In the genomic region with DNA sequence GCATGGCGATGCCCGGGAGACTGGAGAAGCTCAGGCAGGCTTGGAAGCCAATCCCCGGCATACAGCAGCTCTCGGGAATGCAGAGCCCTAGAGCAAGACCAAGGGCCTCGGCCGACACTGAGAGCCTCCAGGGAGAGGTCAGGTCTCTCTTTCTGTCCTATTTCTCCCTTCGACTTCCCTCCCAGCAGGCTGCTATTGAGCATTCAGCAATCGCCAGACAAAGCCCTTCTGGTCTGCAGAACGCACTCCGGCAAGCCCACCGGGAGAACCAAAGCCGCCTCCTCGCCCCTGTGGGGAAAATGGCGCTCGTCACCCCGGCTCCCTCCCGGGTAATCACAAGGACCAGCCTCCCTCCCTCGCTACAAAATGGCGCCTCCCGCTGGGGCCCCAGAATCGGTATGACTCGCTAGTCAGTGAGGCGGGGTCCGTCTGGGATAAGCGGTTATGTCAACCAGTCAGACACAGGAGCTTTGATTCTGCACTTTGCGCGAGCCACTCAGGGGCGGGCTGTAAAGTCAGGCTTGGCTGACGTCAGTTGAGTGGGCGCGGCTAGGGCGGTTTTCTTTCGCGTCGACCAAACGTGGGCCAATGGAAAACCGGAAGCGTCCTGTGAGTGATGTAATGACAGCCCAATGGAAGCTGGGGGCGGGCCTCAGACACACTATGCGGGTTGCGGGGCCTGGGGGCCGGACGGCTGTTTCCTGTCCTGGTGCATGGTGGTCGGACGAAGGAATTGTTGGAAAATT, we compare ENCODE assay signal across 1 cellular context.
TF ChIP-seq lines count a peak whose summit lies in the region.

A gene (plus strand): TSS at position 691 of the 746 bp plus-strand sequence. CDS start 10,297 bp downstream, outside the sequence.

TF ChIP-seq in K562, 482 proteins besides CTCF, POLR2A, EP300 and RAD21 (continued from another document and continues in another):
- TF ChIP-seq, protein P1, sequence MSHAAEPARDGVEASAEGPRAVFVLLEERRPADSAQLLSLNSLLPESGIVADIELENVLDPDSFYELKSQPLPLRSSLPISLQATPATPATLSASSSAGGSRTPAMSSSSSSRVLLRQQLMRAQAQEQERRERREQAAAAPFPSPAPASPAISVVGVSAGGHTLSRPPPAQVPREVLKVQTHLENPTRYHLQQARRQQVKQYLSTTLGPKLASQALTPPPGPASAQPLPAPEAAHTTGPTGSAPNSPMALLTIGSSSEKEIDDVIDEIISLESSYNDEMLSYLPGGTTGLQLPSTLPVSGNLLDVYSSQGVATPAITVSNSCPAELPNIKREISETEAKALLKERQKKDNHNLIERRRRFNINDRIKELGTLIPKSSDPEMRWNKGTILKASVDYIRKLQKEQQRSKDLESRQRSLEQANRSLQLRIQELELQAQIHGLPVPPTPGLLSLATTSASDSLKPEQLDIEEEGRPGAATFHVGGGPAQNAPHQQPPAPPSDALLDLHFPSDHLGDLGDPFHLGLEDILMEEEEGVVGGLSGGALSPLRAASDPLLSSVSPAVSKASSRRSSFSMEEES (CRISPR knock-in tag; IDR thresholded peaks at IDR 0.05): no peak
- TF ChIP-seq SRSF1 (IDR thresholded peaks at IDR 0.05; ENCODE audit: low read depth, low read length) (no peak; the same call in 1 of the 2 replicates), FOXK1 (CRISPR knock-in tag; IDR thresholded peaks at IDR 0.05; ENCODE audit: borderline replicate concordance) (no peak), KLF1 (tag; IDR thresholded peaks at IDR 0.05) (0 out of 2 replicates have a peak, but pooled peaks have one; percentile 65), DMBX1 (CRISPR knock-in tag; IDR thresholded peaks at IDR 0.05; ENCODE audit: borderline replicate concordance) (peak; percentile 53; the same call in 1 of the 2 replicates), TEAD4 (IDR thresholded peaks at IDR 0.05; ENCODE audit: low read length) (no peak; the same call in none of the 2 replicates), TEAD4 (CRISPR knock-in tag; IDR thresholded peaks at IDR 0.05; ENCODE audit: borderline replicate concordance) (no peak), MECOM (CRISPR knock-in tag; IDR thresholded peaks at IDR 0.05) (no peak), POU5F1 (IDR thresholded peaks at IDR 0.05; ENCODE audit: borderline replicate concordance, low read depth, low read length, partially characterized antibody) (no peak), HDAC2 (IDR thresholded peaks at IDR 0.05) (no peak), ZFP36 (IDR thresholded peaks at IDR 0.05; ENCODE audit: low read depth, low read length, partially characterized antibody) (no peak), HDAC3 (IDR thresholded peaks at IDR 0.05; ENCODE audit: borderline replicate concordance, partially characterized antibody) (no peak), MED1 (CRISPR knock-in tag; IDR thresholded peaks at IDR 0.05; ENCODE audit: borderline replicate concordance) (no peak), C11orf30 (IDR thresholded peaks at IDR 0.05; ENCODE audit: low read depth) (peak; percentile 78), GATAD2B (IDR thresholded peaks at IDR 0.05; ENCODE audit: borderline replicate concordance) (no peak), IRF2 (CRISPR knock-in tag; IDR thresholded peaks at IDR 0.05) (no peak), PCBP1 (IDR thresholded peaks at IDR 0.05; ENCODE audit: low read depth, low read length, poor library complexity, severe bottlenecking) (no peak), DDX20 (tag; IDR thresholded peaks at IDR 0.05; ENCODE audit: low read depth) (no peak), PHF8 (IDR thresholded peaks at IDR 0.05; ENCODE audit: borderline replicate concordance, low read length) (peak; percentile 66), FOXJ3 (CRISPR knock-in tag; IDR thresholded peaks at IDR 0.05) (no peak), KLF16 (IDR thresholded peaks at IDR 0.05) (no peak), SRSF9 (IDR thresholded peaks at IDR 0.05; ENCODE audit: borderline replicate concordance, low read depth, low read length) (no peak), ZNF445 (CRISPR knock-in tag; IDR thresholded peaks at IDR 0.05; ENCODE audit: low read depth) (no peak), SMARCA5 (IDR thresholded peaks at IDR 0.05) (no peak), ZNF699 (CRISPR knock-in tag; IDR thresholded peaks at IDR 0.05; ENCODE audit: insufficient replicate concordance) (no peak), ZKSCAN1 (IDR thresholded peaks at IDR 0.05; ENCODE audit: low read depth, low read length) (peak; percentile 40; the same call in 1 of the 2 replicates), MBD2 (IDR thresholded peaks at IDR 0.05; ENCODE audit: borderline replicate concordance, low read depth) (peak; percentile 99)
- TF ChIP-seq, protein P2, sequence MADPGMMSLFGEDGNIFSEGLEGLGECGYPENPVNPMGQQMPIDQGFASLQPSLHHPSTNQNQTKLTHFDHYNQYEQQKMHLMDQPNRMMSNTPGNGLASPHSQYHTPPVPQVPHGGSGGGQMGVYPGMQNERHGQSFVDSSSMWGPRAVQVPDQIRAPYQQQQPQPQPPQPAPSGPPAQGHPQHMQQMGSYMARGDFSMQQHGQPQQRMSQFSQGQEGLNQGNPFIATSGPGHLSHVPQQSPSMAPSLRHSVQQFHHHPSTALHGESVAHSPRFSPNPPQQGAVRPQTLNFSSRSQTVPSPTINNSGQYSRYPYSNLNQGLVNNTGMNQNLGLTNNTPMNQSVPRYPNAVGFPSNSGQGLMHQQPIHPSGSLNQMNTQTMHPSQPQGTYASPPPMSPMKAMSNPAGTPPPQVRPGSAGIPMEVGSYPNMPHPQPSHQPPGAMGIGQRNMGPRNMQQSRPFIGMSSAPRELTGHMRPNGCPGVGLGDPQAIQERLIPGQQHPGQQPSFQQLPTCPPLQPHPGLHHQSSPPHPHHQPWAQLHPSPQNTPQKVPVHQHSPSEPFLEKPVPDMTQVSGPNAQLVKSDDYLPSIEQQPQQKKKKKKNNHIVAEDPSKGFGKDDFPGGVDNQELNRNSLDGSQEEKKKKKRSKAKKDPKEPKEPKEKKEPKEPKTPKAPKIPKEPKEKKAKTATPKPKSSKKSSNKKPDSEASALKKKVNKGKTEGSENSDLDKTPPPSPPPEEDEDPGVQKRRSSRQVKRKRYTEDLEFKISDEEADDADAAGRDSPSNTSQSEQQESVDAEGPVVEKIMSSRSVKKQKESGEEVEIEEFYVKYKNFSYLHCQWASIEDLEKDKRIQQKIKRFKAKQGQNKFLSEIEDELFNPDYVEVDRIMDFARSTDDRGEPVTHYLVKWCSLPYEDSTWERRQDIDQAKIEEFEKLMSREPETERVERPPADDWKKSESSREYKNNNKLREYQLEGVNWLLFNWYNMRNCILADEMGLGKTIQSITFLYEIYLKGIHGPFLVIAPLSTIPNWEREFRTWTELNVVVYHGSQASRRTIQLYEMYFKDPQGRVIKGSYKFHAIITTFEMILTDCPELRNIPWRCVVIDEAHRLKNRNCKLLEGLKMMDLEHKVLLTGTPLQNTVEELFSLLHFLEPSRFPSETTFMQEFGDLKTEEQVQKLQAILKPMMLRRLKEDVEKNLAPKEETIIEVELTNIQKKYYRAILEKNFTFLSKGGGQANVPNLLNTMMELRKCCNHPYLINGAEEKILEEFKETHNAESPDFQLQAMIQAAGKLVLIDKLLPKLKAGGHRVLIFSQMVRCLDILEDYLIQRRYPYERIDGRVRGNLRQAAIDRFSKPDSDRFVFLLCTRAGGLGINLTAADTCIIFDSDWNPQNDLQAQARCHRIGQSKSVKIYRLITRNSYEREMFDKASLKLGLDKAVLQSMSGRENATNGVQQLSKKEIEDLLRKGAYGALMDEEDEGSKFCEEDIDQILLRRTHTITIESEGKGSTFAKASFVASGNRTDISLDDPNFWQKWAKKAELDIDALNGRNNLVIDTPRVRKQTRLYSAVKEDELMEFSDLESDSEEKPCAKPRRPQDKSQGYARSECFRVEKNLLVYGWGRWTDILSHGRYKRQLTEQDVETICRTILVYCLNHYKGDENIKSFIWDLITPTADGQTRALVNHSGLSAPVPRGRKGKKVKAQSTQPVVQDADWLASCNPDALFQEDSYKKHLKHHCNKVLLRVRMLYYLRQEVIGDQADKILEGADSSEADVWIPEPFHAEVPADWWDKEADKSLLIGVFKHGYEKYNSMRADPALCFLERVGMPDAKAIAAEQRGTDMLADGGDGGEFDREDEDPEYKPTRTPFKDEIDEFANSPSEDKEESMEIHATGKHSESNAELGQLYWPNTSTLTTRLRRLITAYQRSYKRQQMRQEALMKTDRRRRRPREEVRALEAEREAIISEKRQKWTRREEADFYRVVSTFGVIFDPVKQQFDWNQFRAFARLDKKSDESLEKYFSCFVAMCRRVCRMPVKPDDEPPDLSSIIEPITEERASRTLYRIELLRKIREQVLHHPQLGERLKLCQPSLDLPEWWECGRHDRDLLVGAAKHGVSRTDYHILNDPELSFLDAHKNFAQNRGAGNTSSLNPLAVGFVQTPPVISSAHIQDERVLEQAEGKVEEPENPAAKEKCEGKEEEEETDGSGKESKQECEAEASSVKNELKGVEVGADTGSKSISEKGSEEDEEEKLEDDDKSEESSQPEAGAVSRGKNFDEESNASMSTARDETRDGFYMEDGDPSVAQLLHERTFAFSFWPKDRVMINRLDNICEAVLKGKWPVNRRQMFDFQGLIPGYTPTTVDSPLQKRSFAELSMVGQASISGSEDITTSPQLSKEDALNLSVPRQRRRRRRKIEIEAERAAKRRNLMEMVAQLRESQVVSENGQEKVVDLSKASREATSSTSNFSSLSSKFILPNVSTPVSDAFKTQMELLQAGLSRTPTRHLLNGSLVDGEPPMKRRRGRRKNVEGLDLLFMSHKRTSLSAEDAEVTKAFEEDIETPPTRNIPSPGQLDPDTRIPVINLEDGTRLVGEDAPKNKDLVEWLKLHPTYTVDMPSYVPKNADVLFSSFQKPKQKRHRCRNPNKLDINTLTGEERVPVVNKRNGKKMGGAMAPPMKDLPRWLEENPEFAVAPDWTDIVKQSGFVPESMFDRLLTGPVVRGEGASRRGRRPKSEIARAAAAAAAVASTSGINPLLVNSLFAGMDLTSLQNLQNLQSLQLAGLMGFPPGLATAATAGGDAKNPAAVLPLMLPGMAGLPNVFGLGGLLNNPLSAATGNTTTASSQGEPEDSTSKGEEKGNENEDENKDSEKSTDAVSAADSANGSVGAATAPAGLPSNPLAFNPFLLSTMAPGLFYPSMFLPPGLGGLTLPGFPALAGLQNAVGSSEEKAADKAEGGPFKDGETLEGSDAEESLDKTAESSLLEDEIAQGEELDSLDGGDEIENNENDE (IDR thresholded peaks at IDR 0.05; ENCODE audit: low read depth, low read length): no peak
- TF ChIP-seq, protein P3, sequence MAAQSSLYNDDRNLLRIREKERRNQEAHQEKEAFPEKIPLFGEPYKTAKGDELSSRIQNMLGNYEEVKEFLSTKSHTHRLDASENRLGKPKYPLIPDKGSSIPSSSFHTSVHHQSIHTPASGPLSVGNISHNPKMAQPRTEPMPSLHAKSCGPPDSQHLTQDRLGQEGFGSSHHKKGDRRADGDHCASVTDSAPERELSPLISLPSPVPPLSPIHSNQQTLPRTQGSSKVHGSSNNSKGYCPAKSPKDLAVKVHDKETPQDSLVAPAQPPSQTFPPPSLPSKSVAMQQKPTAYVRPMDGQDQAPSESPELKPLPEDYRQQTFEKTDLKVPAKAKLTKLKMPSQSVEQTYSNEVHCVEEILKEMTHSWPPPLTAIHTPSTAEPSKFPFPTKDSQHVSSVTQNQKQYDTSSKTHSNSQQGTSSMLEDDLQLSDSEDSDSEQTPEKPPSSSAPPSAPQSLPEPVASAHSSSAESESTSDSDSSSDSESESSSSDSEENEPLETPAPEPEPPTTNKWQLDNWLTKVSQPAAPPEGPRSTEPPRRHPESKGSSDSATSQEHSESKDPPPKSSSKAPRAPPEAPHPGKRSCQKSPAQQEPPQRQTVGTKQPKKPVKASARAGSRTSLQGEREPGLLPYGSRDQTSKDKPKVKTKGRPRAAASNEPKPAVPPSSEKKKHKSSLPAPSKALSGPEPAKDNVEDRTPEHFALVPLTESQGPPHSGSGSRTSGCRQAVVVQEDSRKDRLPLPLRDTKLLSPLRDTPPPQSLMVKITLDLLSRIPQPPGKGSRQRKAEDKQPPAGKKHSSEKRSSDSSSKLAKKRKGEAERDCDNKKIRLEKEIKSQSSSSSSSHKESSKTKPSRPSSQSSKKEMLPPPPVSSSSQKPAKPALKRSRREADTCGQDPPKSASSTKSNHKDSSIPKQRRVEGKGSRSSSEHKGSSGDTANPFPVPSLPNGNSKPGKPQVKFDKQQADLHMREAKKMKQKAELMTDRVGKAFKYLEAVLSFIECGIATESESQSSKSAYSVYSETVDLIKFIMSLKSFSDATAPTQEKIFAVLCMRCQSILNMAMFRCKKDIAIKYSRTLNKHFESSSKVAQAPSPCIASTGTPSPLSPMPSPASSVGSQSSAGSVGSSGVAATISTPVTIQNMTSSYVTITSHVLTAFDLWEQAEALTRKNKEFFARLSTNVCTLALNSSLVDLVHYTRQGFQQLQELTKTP (IDR thresholded peaks at IDR 0.05; ENCODE audit: low read depth in 1 of 2, partially characterized antibody in 2 of 2): peak; percentile 74 to 93
- TF ChIP-seq, protein P4, sequence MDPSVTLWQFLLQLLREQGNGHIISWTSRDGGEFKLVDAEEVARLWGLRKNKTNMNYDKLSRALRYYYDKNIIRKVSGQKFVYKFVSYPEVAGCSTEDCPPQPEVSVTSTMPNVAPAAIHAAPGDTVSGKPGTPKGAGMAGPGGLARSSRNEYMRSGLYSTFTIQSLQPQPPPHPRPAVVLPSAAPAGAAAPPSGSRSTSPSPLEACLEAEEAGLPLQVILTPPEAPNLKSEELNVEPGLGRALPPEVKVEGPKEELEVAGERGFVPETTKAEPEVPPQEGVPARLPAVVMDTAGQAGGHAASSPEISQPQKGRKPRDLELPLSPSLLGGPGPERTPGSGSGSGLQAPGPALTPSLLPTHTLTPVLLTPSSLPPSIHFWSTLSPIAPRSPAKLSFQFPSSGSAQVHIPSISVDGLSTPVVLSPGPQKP (CRISPR knock-in tag; IDR thresholded peaks at IDR 0.05): no peak
- TF ChIP-seq, protein P5, sequence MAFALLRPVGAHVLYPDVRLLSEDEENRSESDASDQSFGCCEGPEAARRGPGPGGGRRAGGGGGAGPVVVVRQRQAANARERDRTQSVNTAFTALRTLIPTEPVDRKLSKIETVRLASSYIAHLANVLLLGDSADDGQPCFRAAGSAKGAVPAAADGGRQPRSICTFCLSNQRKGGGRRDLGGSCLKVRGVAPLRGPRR (CRISPR knock-in tag; IDR thresholded peaks at IDR 0.05): no peak
- TF ChIP-seq, protein P6, sequence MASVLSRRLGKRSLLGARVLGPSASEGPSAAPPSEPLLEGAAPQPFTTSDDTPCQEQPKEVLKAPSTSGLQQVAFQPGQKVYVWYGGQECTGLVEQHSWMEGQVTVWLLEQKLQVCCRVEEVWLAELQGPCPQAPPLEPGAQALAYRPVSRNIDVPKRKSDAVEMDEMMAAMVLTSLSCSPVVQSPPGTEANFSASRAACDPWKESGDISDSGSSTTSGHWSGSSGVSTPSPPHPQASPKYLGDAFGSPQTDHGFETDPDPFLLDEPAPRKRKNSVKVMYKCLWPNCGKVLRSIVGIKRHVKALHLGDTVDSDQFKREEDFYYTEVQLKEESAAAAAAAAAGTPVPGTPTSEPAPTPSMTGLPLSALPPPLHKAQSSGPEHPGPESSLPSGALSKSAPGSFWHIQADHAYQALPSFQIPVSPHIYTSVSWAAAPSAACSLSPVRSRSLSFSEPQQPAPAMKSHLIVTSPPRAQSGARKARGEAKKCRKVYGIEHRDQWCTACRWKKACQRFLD (CRISPR knock-in tag; IDR thresholded peaks at IDR 0.05): peak; percentile 81; the same call in 1 of the 2 replicates
